8 cellular contexts compared by ENCODE assay signal in the genomic region with DNA sequence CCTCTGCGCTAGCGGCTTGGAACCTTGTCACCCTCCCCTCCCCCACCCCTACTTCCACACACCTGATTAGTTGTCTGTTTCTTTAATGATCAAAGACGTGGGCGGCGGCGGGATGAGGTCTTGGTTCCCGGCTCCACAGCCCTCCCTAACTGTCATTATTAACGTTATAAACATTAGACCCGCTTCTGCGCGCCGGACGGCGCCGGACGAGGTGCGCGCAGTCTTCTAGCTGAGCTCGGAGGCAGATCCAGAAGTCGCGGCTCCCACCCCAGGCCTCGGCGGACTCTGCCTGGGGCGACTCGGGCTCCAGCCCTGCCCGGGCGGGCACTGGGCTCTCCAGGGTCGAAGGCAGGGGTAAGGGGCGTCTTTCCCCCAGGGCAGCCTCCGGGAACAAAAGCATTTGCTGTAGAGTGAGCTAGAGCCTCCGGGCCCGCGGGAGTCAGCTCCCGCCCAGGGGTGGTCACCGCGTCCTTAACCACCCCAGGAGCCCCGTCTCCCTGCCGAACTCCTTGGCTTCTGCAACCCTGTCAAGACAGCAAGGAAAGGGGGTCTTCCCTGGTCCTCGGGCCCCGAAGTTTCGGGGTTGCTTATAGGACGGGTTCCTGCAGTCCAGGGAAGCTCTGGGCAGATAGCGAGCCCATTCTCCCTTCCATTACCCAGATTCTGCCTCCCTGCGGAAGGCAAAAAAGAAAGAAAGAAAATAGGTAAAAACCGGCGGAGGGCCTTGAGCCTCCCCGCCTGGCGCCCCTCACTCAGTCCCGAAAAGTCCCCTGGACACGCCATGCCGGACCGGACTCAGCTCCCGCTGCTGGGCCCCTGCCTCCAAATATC.
DNase-seq lines count a peak whose midpoint lies in the region; ATAC-seq and TF ChIP-seq lines count a peak whose summit lies in the region.

No MANE protein-coding gene starts in this region.

- no peak for DNase-seq in AG10803 (ENCODE audit: low read depth)
- DNase-seq in LNCaP clone FGC (ENCODE audit: low read depth) = no peak
- no peak for DNase-seq in NCI-H345 treated with DMSO at 0.1 percent for 48 hours (lab: John Stamatoyannopoulos, UW; ENCODE audit: unreplicated experiment)

- no peak overlapping the region for H3K9ac ChIP-seq in mucosa of rectum (ENCODE audit: low read depth in 1 of 2, low read length in 2 of 2)

- H3K27ac ChIP-seq in cingulate gyrus (ENCODE audit: low read depth, low read length) (peak overlapping the region; percentile 19), mucosa of rectum (ENCODE audit: low read depth in 2 of 2, low read length in 2 of 2) (no peak overlapping the region)

- H3K4me1 ChIP-seq in mucosa of rectum (ENCODE audit: control insufficient read depth in 2 of 2, insufficient read depth in 2 of 2, low read length in 2 of 2) = no peaks in the 10 kb centered on the region

- H3K4me3 ChIP-seq in AG10803 (ENCODE audit: low read length) = peak overlapping the region; percentile 61
- peak overlapping the region; percentile 17; the same call in 1 of the 2 replicates for H3K4me3 ChIP-seq in LNCaP clone FGC (ENCODE audit: low read depth, low read length)
- H3K4me3 ChIP-seq in mucosa of rectum (ENCODE audit: low read length in 2 of 2) = peak overlapping the region; percentile 6 to 44

- H3K9me3 ChIP-seq in mucosa of rectum (ENCODE audit: control insufficient read depth in 2 of 2, low read length in 2 of 2) = no peaks in the 10 kb centered on the region

- H3K36me3 ChIP-seq in mucosa of rectum (ENCODE audit: control insufficient read depth in 2 of 2, insufficient read depth in 2 of 2, low read length in 2 of 2) = no peaks in the 10 kb centered on the region

- no peak for TF ChIP-seq CTCF in AG10803 (conservative IDR thresholded peaks at IDR 0.05; ENCODE audit: low read length)
- no peak for TF ChIP-seq CTCF in LNCaP clone FGC (IDR thresholded peaks at IDR 0.05; ENCODE audit: control insufficient read depth, extremely low read depth, insufficient read depth)

- H3K27me3 ChIP-seq in mucosa of rectum (ENCODE audit: control insufficient read depth in 2 of 2, insufficient read depth in 2 of 2, low read length in 2 of 2) = peaks cover 38 to 43% of the 10 kb centered on the region in 2 donors

- ATAC-seq in HG02884 (IDR thresholded peaks at IDR 0.05; ENCODE audit: unreplicated experiment) (no peak), HG02678 (IDR thresholded peaks at IDR 0.05; ENCODE audit: unreplicated experiment) (no peak), GM21529 (IDR thresholded peaks at IDR 0.05; ENCODE audit: unreplicated experiment) (no peak)
